22 cellular contexts compared by ENCODE assay signal in genomic region chr16:73714976-73715375, GRCh38.
DNase-seq lines count a peak whose midpoint lies in the region; ATAC-seq, FAIRE-seq and TF ChIP-seq lines count a peak whose summit lies in the region.
"Had no signal": no experiment of that assay in that cellular context is flagged by ENCODE, and none has a peak within 500 bp of the region (broad histone marks: within the 10 kb centered on the region; RNA-seq: fewer than 3 reads in every experiment).

No MANE protein-coding gene starts in this region.

- H3K4me3 Mint-ChIP-seq in HFFc6 (peak overlapping the region; percentile 60), nephron (no peak overlapping the region)
- H3K4me3 Mint-ChIP-seq: CD4-positive, alpha-beta memory T cell; H9 had no signal

- H3K27me3 ChIP-seq in K562 (ENCODE audit: control insufficient read depth in 2 of 2, insufficient read depth in 2 of 2, low read length in 2 of 2), result peaks cover 3 to 12% of the 10 kb centered on the region in 2 experiments; a peak in 3 of 5 replicates
- H3K27me3 ChIP-seq: Peyer's patch had no signal

- CTCF ChIA-PET in K562 (lab: Yijun Ruan, JAX; ENCODE audit: low intra/inter-chr PET ratio), result no interaction called here

- no peaks in the 10 kb centered on the region for H4K20me1 ChIP-seq in K562 (replicated peaks; ENCODE audit: control insufficient read depth, insufficient read depth, low read length)

- TF ChIP-seq RAD21 in K562 (CRISPR knock-in tag; conservative IDR thresholded peaks at IDR 0.05 in 1 of 2, IDR thresholded peaks at IDR 0.05 in 1 of 2), result no peak

- no peaks in the 10 kb centered on the region for H3K4me1 ChIP-seq in K562 (replicated peaks in 1 of 2; ENCODE audit: control insufficient read depth in 2 of 2, insufficient read depth in 2 of 2, low read length in 2 of 2)
- H3K4me1 ChIP-seq: A549, Peyer's patch had no signal

- H3K9me3 Mint-ChIP-seq in HFFc6 (no peaks in the 10 kb centered on the region), nephron (no peaks in the 10 kb centered on the region)
- H3K9me3 Mint-ChIP-seq: H9 had no signal

- no peak overlapping the region for H2AFZ ChIP-seq in K562 (ENCODE audit: low read depth, low read length)

- no peak overlapping the region for H3K27ac ChIP-seq in K562 (ENCODE audit: extremely low read depth, low read depth, low read length)
- H3K27ac ChIP-seq: A549, Peyer's patch had no signal

- no peaks in the 10 kb centered on the region for H3K36me3 Mint-ChIP-seq in HFFc6 (ENCODE audit: low read depth)
- H3K36me3 Mint-ChIP-seq in nephron (ENCODE audit: low read depth), result no peaks in the 10 kb centered on the region
- H3K36me3 Mint-ChIP-seq: CD4-positive, alpha-beta memory T cell had no signal

- no peaks in the 10 kb centered on the region for H3K9me3 ChIP-seq in K562 (replicated peaks; ENCODE audit: control insufficient read depth, insufficient read depth, low read depth, low read length)
- H3K9me3 ChIP-seq: A549, Peyer's patch had no signal

- TF ChIP-seq EP300 in K562 (IDR thresholded peaks at IDR 0.05; ENCODE audit: low read length), result no peak

- H3K36me3 ChIP-seq in K562 (ENCODE audit: control insufficient read depth, insufficient read depth, low read length), result no peaks in the 10 kb centered on the region
- H3K36me3 ChIP-seq: Peyer's patch had no signal

- H3K27ac Mint-ChIP-seq in HFFc6 (no peak overlapping the region), nephron (peak overlapping the region in 2 of 3 experiments; percentile 14 to 53)
- H3K27ac Mint-ChIP-seq: CD4-positive, alpha-beta memory T cell; H9 had no signal

- H3K4me3 ChIP-seq in GM12865 (ENCODE audit: low read depth, low read length), result no peak overlapping the region
- H3K4me3 ChIP-seq in K562, result no peak overlapping the region
- H3K4me3 ChIP-seq: A549, Peyer's patch had no signal

- peaks cover 10% of the 10 kb centered on the region for H3K4me1 Mint-ChIP-seq in HFFc6 (ENCODE audit: low read depth)
- H3K4me1 Mint-ChIP-seq in nephron, result peaks cover 56% of the 10 kb centered on the region
- H3K4me1 Mint-ChIP-seq: CD4-positive, alpha-beta memory T cell had no signal

- no peaks in the 10 kb centered on the region for H3K79me2 ChIP-seq in K562 (ENCODE audit: control insufficient read depth, insufficient read depth, low read length)

- WGBS in K562 (ENCODE audit: insufficient coverage, low coverage, missing lambda C conversion rate), result 1% methylated on average over 8 of the region's 8 CpGs

- intact Hi-C loops in K562 (cut with micrococcal nuclease), result loop anchor here (10.0 kb wide), 2 partner anchors 160 to 560 kb away; no protein-coding TSS in a partner anchor

- no peak for TF ChIP-seq POLR2A in K562 (conservative IDR thresholded peaks at IDR 0.05)

- in situ Hi-C loops in K562 (cut with MboI), result no loop called here

- H3K27me3 Mint-ChIP-seq in HFFc6 (ENCODE audit: insufficient read depth) (peaks cover 6% of the 10 kb centered on the region; the same call in 1 of the 2 replicates), nephron (ENCODE audit: low read depth) (peaks cover 18% of the 10 kb centered on the region)

- no peak for ATAC-seq in K562
- no peak for ATAC-seq in HG02852 (IDR thresholded peaks at IDR 0.05; ENCODE audit: unreplicated experiment)

- no peak overlapping the region for H3K9ac ChIP-seq in K562 (ENCODE audit: insufficient read depth in 1 of 2, low read depth in 2 of 2, low read length in 2 of 2)

- no peaks in the 10 kb centered on the region for H3K9me1 ChIP-seq in K562 (ENCODE audit: control insufficient read depth, insufficient read depth, low read length)

- BruUV-seq in K562 (replicated peaks; lab: Mats Ljungman, UMichigan), result no TSS peak

- DNase-seq in GM12865 (ENCODE audit: low read depth) (peak; percentile 66), HFFc6 (no peak), K562 (ENCODE audit: extremely low read depth in 1 of 4, low spot score in 3 of 4) (no peak), islet precursor cell (no peak), NCI-H345 treated with DMSO at 0.1 percent for 48 hours (lab: John Stamatoyannopoulos, UW; ENCODE audit: unreplicated experiment) (no peak)
- DNase-seq: CD4-positive, alpha-beta memory T cell; COR-L47; DMS53; H9; Kasumi-1; MV-4-11; NCI-H1105; NCI-H146; NCI-H1930; NCI-H2107; NCI-H69; OCI-M1; Peyer's patch had no signal

- no peak for TF ChIP-seq CTCF in GM12865 (IDR thresholded peaks at IDR 0.05; ENCODE audit: insufficient read depth, low read depth, low read length, missing control alignments)
- TF ChIP-seq CTCF in HFFc6 (IDR thresholded peaks at IDR 0.05), result no peak
- TF ChIP-seq CTCF in K562 (IDR thresholded peaks at IDR 0.05 in 2 of 3, conservative IDR thresholded peaks at IDR 0.05 in 1 of 3; ENCODE audit: insufficient read depth in 2 of 3, low read depth in 1 of 3, low read length in 3 of 3), result no peak
- TF ChIP-seq CTCF in nephron (IDR thresholded peaks at IDR 0.05; ENCODE audit: unreplicated experiment in 3 of 3), result no peak

- FAIRE-seq in K562 (lab: Jason Lieb, UNC), result no peak
- FAIRE-seq: A549, GM12892 had no signal

- H3K4me2 ChIP-seq in K562 (ENCODE audit: insufficient read depth, low read length), result no peak overlapping the region
- H3K4me2 ChIP-seq: A549 had no signal

- POLR2A ChIA-PET in K562 (lab: Yijun Ruan, JAX), result no interaction called here

TF ChIP-seq in K562, 482 proteins besides CTCF, POLR2A, EP300 and RAD21:
- no peak for TF ChIP-seq ZNF407 (IDR thresholded peaks at IDR 0.05; ENCODE audit: low read depth)
- 0 out of 2 replicates have a peak, but pooled peaks have one; percentile 5 for TF ChIP-seq USF2 (CRISPR knock-in tag; IDR thresholded peaks at IDR 0.05)
